Comparison of ENCODE assay signal across 14 cellular contexts in genomic region chr20:56395166-56395565, GRCh38. TPM values are rescaled to one million over a fixed set of nuclear protein-coding genes. Genes with fewer than 3 reads are reported as not detected.
"Had no signal": no experiment of that assay in that cellular context is flagged by ENCODE, and none has a peak within 500 bp of the region (broad histone marks: within the 10 kb centered on the region; RNA-seq: fewer than 3 reads in every experiment).

No MANE protein-coding gene starts in this region.

- H3K4me3 ChIP-seq: ascending aorta, esophagus muscularis mucosa, mucosa of descending colon, ovary, SJSA1, skin epidermis had no signal

- H3K27me3 ChIP-seq: ascending aorta, esophagus muscularis mucosa, neural progenitor cell, ovary, SJSA1 had no signal

- ATAC-seq: mucosa of descending colon had no signal

- H3K9me3 Mint-ChIP-seq: activated naive CD8-positive, alpha-beta T cell treated with anti-CD3 and anti-CD28 coated beads, Interleukin-2, amount 10 ng/mL, durations not matched to agents 7 days and 5 days; neural progenitor cell had no signal

- DNase-seq: activated CD8-positive, alpha-beta memory T cell treated with anti-CD3 and anti-CD28 coated beads for 24 hours; activated effector memory CD4-positive, alpha-beta T cell treated with Interleukin-2 at 50 U/mL for 16 hours; activated naive CD8-positive, alpha-beta T cell treated with anti-CD3 and anti-CD28 coated beads, Interleukin-2, amount 10 ng/mL, durations not matched to agents 7 days and 5 days; foreskin fibroblast; mucosa of descending colon; ovary; substantia nigra; T-helper 9 cell; trophoblast cell had no signal

- H3K27me3 Mint-ChIP-seq: activated naive CD8-positive, alpha-beta T cell treated with anti-CD3 and anti-CD28 coated beads, Interleukin-2, amount 10 ng/mL, durations not matched to agents 7 days and 5 days had no signal

- H3K36me3 ChIP-seq: ovary had no signal

- H3K27ac ChIP-seq: ascending aorta, esophagus muscularis mucosa, neural progenitor cell, ovary, SJSA1, skin epidermis had no signal

- H2AFZ ChIP-seq: neural progenitor cell had no signal

- H3K9me3 ChIP-seq: ascending aorta, esophagus muscularis mucosa, mucosa of descending colon, ovary, SJSA1 had no signal

- H3K9ac ChIP-seq: neural progenitor cell had no signal

- H3K27ac Mint-ChIP-seq: neural progenitor cell had no signal

- H3K4me3 Mint-ChIP-seq: activated naive CD8-positive, alpha-beta T cell treated with anti-CD3 and anti-CD28 coated beads, Interleukin-2, amount 10 ng/mL, durations not matched to agents 7 days and 5 days had no signal

RNA-seq across cellular contexts. Expression of gene AURKA, which starts 3.2 kb away (rescaled TPM):
- total RNA-seq: ascending aorta had no signal

RNA-seq across cellular contexts. Expression of gene CASS4, which starts 16.9 kb away (rescaled TPM):
- total RNA-seq: SJSA1 had no signal
